ENCODE assay signal across 7 cellular contexts in the genomic region with DNA sequence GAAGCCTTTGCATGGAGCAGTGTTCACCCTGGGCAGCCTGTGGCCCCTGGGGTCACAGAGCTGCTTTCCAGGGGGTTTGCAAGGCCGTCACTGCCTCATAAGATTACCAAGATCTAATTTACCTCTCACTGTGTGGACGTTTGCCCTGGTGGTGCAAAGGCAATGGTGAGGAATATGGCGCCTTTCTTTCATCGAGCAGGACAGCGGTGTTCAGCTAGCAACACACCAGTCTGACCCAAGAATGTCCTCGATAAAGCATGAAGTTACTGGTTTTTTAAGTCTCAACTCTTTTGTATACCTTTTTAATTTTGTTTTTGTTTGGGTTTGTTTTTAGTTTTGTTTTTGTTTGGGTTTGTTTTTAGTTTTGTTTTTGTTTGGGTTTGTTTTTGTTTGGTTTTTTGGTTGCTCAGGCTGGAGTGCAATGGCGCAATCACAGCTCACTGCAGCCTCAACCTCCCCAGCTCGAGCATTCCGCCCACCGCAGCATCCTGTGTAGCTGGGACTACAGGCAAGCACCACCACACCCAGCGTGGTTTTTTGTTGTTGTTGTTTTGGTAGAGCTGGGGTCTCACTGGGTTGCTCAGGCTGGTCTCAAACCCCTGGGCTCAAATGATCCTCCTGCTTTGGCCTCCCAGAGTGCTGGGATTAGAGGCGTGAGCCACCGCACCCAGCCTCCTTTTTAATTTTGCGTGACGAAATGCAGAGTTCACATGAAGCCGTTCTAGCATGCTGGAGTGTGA. TPM values are rescaled to one million over a fixed set of nuclear protein-coding genes. Genes with fewer than 3 reads are reported as not detected.
DNase-seq lines count a peak whose midpoint lies in the region; ATAC-seq and TF ChIP-seq lines count a peak whose summit lies in the region.

No MANE protein-coding gene starts in this region.

- no peak for TF ChIP-seq CTCF in suprapubic skin (IDR thresholded peaks at IDR 0.05)
- no peak for TF ChIP-seq CTCF in coronary artery (IDR thresholded peaks at IDR 0.05)

- TF ChIP-seq POLR2A in suprapubic skin (IDR thresholded peaks at IDR 0.05): no peak

- H3K27me3 ChIP-seq in suprapubic skin: no peaks in the 10 kb centered on the region

- peaks cover 12% of the 10 kb centered on the region for H3K36me3 ChIP-seq in suprapubic skin

- no peaks in the 10 kb centered on the region for H3K27me3 Mint-ChIP-seq in naive B cell

- no peak for ATAC-seq in naive B cell (ENCODE audit: low read depth in 2 of 2)

- H3K4me3 Mint-ChIP-seq in naive B cell: peak overlapping the region; percentile 26 to 88 (median 55)

- no peak overlapping the region for H3K4me3 ChIP-seq in suprapubic skin
- H3K4me3 ChIP-seq in coronary artery: no peak overlapping the region

- peaks cover 28% of the 10 kb centered on the region for H3K4me1 ChIP-seq in suprapubic skin

- H3K27ac ChIP-seq in suprapubic skin (peak overlapping the region; percentile 23), coronary artery (no peak overlapping the region)

- peaks cover 4 to 5% of the 10 kb centered on the region in 2 donors for H3K36me3 Mint-ChIP-seq in naive B cell

- TF ChIP-seq EP300 in suprapubic skin (IDR thresholded peaks at IDR 0.05): no peak

- H3K9me3 Mint-ChIP-seq in naive B cell: no peaks in the 10 kb centered on the region

- peaks cover 46 to 76% (median 67%) of the 10 kb centered on the region in 3 donors for H3K4me1 Mint-ChIP-seq in naive B cell

- WGBS in suprapubic skin: 92% methylated on average over 16 of the region's 16 CpGs

- DNase-seq in T-helper 22 cell (ENCODE audit: low read depth) (peak; percentile 88), naive B cell (no peak), suprapubic skin (ENCODE audit: low spot score in 2 of 2) (no peak), SKM-1 (lab: John Stamatoyannopoulos, UW; ENCODE audit: unreplicated experiment) (no peak), DMS 273 (lab: John Stamatoyannopoulos, UW; ENCODE audit: unreplicated experiment) (no peak), coronary artery (ENCODE audit: low spot score) (no peak)
- peak; percentile 53 for DNase-seq in activated T-helper 9 cell treated with anti-CD3 and anti-CD28 coated beads, Interleukin-2, amount 50 U/mL, for 16 hours (ENCODE audit: low read depth)

- no peaks in the 10 kb centered on the region for H3K9me3 ChIP-seq in suprapubic skin

- peak overlapping the region; percentile 91 to 100 (median 96) for H3K27ac Mint-ChIP-seq in naive B cell

RNA-seq across cellular contexts. Expression of a gene that starts 57.9 kb away (rescaled TPM):
- 100 to 1,000 TPM in 1 of 6 donors, 10 to 100 TPM in 5; 64.5 to 117 (median 92.9) TPM for polyA plus RNA-seq in naive B cell (ENCODE audit: low read depth in 6 of 6)
- 100 to 1,000 TPM; 104 to 149 (median 119) TPM for total RNA-seq in suprapubic skin

Comparison
In these comparisons a context has a peak if more than half of its experiments do, and no peak if none do; other contexts are left out.
1. DNase-seq: peak in T-helper 22 cell (single experiment) and activated T-helper 9 cell treated with anti-CD3 and anti-CD28 coated beads, Interleukin-2, amount 50 U/mL, for 16 hours (single experiment); none in naive B cell (single experiment), suprapubic skin (0 of 2), SKM-1 (single experiment), DMS 273 (single experiment) and coronary artery (single experiment).